ENCODE assay signal across 1 cellular context in genomic region chr5:137939331-137939730, GRCh38.
TF ChIP-seq lines count a peak whose summit lies in the region.

No MANE protein-coding gene starts in this region.

TF ChIP-seq in GM23338, 12 proteins besides CTCF, POLR2A, EP300 and RAD21 (continued from another document):
- TF ChIP-seq REST (IDR thresholded peaks at IDR 0.05; ENCODE audit: unreplicated experiment), result no peak
- TF ChIP-seq ZNF114 (CRISPR knock-in tag; IDR thresholded peaks at IDR 0.05), result no peak
- TF ChIP-seq ETS1 (IDR thresholded peaks at IDR 0.05), result no peak
- TF ChIP-seq POLR2AphosphoS5 (IDR thresholded peaks at IDR 0.05; ENCODE audit: low read depth), result no peak
- no peak for TF ChIP-seq ZNF331 (CRISPR knock-in tag; IDR thresholded peaks at IDR 0.05; ENCODE audit: low read depth)
- no peak for TF ChIP-seq EZH2 (IDR thresholded peaks at IDR 0.05; ENCODE audit: low read depth, unreplicated experiment)
- TF ChIP-seq JUNB (IDR thresholded peaks at IDR 0.05; ENCODE audit: unreplicated experiment), result no peak
- no peak for TF ChIP-seq ZNF462 (CRISPR knock-in tag; IDR thresholded peaks at IDR 0.05)
- no peak for TF ChIP-seq EZH2phosphoT487 (IDR thresholded peaks at IDR 0.05; ENCODE audit: unreplicated experiment)
- no peak for TF ChIP-seq CREB1 (CRISPR knock-in tag; IDR thresholded peaks at IDR 0.05; ENCODE audit: low read depth)
- no peak for TF ChIP-seq STAT1 (IDR thresholded peaks at IDR 0.05; ENCODE audit: unreplicated experiment)
TF ChIP-seq in GM23338: peak in this region for 0.
